ENCODE assay signal across 7 cellular contexts in genomic region chr16:31876148-31876547, GRCh38. TPM values are rescaled to one million over a fixed set of nuclear protein-coding genes. Genes with fewer than 3 reads are reported as not detected.
DNase-seq lines count a peak whose midpoint lies in the region; ATAC-seq and TF ChIP-seq lines count a peak whose summit lies in the region.
"Not testable (repeated sequence)": the region's sequence is repeated elsewhere in the genome, so short reads cannot be mapped to it uniquely, and the experiment has no call there.

No MANE protein-coding gene starts in this region.

- H4K20me1 ChIP-seq in MM.1S (ENCODE audit: insufficient read depth, low read length): peaks cover 18% of the 10 kb centered on the region; the same call in 1 of the 2 replicates

- H3K4me1 ChIP-seq in Caco-2 (peaks cover 36% of the 10 kb centered on the region), MM.1S (ENCODE audit: low read length) (peaks cover 47% of the 10 kb centered on the region), muscle layer of duodenum (ENCODE audit: control insufficient read depth in 1 of 2, insufficient read depth in 2 of 2, low read length in 2 of 2) (peaks cover 31 to 60% of the 10 kb centered on the region in 2 donors), skeletal muscle satellite cell (ENCODE audit: control insufficient read depth, insufficient read depth, low read length) (peaks cover 41% of the 10 kb centered on the region)

- H3K9me3 ChIP-seq in Caco-2; MM.1S (replicated peaks; ENCODE audit: insufficient read depth, low read length); muscle layer of duodenum (ENCODE audit: control insufficient read depth in 1 of 2, low read length in 2 of 2); skeletal muscle satellite cell (replicated peaks; ENCODE audit: low read length): not testable (repeated sequence)

- peaks cover 39% of the 10 kb centered on the region for H3K36me3 Mint-ChIP-seq in Caco-2 (ENCODE audit: insufficient read depth, unreplicated experiment)
- peaks cover 67% of the 10 kb centered on the region for H3K36me3 Mint-ChIP-seq in activated CD4-positive, alpha-beta T cell treated with anti-CD3 and anti-CD28 coated beads, Interleukin-2, amount 10 ng/mL, durations not matched to agents 7 days and 5 days (ENCODE audit: low read depth)
- H3K36me3 Mint-ChIP-seq in activated naive CD4-positive, alpha-beta T cell treated with anti-CD3 and anti-CD28 coated beads, Interleukin-2, amount 50 U/mL, for 72 hours: peaks cover 55 to 67% of the 10 kb centered on the region in 2 donors
- H3K36me3 Mint-ChIP-seq in dendritic cell treated with granulocyte-macrophage colony-stimulating factor and Interleukin-4, amounts not matched to agents 40 ng/mL and 50 ng/mL, for 4 days (ENCODE audit: low read depth): peaks cover 76% of the 10 kb centered on the region

- H3K27ac ChIP-seq in MM.1S (ENCODE audit: low read length) (peak overlapping the region; percentile 96; the same call in 1 of the 2 replicates), muscle layer of duodenum (ENCODE audit: low read length) (peak overlapping the region; percentile 84)

- CTCF ChIA-PET in Caco-2 (lab: Charles Lee): not testable (repeated sequence)
- CTCF ChIA-PET in activated CD4-positive, alpha-beta T cell treated with anti-CD3 and anti-CD28 coated beads, Interleukin-2, amount 10 ng/mL, durations not matched to agents 7 days and 5 days (lab: Charles Lee): interaction anchor here (2.8 kb wide), 1 partner anchor 8 kb away, joined by 13 read pairs; no protein-coding TSS in a partner anchor

- not testable (repeated sequence) for H2AFZ ChIP-seq in MM.1S (ENCODE audit: low read length)

- peak overlapping the region; percentile 98 for H3K4me2 ChIP-seq in MM.1S (ENCODE audit: low read depth, low read length)
- H3K4me2 ChIP-seq in skeletal muscle satellite cell (ENCODE audit: low read length): peak overlapping the region; percentile 90

- H3K9me3 Mint-ChIP-seq in Caco-2 (ENCODE audit: unreplicated experiment); activated naive CD4-positive, alpha-beta T cell treated with anti-CD3 and anti-CD28 coated beads, Interleukin-2, amount 50 U/mL, for 72 hours; dendritic cell treated with granulocyte-macrophage colony-stimulating factor and Interleukin-4, amounts not matched to agents 40 ng/mL and 50 ng/mL, for 4 days: not testable (repeated sequence)
- H3K9me3 Mint-ChIP-seq in activated CD4-positive, alpha-beta T cell treated with anti-CD3 and anti-CD28 coated beads, Interleukin-2, amount 10 ng/mL, durations not matched to agents 7 days and 5 days: peaks cover 22% of the 10 kb centered on the region

- H3K79me2 ChIP-seq in MM.1S (ENCODE audit: low read length): peaks cover 75% of the 10 kb centered on the region

- ATAC-seq in activated naive CD4-positive, alpha-beta T cell treated with anti-CD3 and anti-CD28 coated beads, Interleukin-2, amount 50 U/mL, for 72 hours: peak in 1 of 2 donors; percentile 0

- H3F3A ChIP-seq in MM.1S (ENCODE audit: insufficient read depth, low read length): peaks cover 43% of the 10 kb centered on the region

- not testable (repeated sequence) for H3K27me3 ChIP-seq in Caco-2 (replicated peaks; ENCODE audit: control insufficient read depth, insufficient read depth, low read length); MM.1S (replicated peaks; ENCODE audit: insufficient read depth, low read length); muscle layer of duodenum (ENCODE audit: low read depth, low read length); skeletal muscle satellite cell (ENCODE audit: control insufficient read depth, insufficient read depth, low read length)

- not testable (repeated sequence) for TF ChIP-seq CTCF in Caco-2 (IDR thresholded peaks at IDR 0.05; ENCODE audit: insufficient read depth in 1 of 2, low read depth in 1 of 2, low read length in 1 of 2, severe bottlenecking in 1 of 2, unreplicated experiment in 1 of 2); MM.1S (IDR thresholded peaks at IDR 0.05; ENCODE audit: low read length)

- not testable (repeated sequence) for H3K4me3 ChIP-seq in Caco-2 (ENCODE audit: low read depth, low read length); muscle layer of duodenum (ENCODE audit: low read depth in 1 of 2, low read length in 2 of 2); skeletal muscle satellite cell (ENCODE audit: low read length)
- peak overlapping the region; percentile 97 for H3K4me3 ChIP-seq in MM.1S (ENCODE audit: low read length)

- peak overlapping the region; percentile 91 for H3K4me3 Mint-ChIP-seq in Caco-2 (ENCODE audit: unreplicated experiment)
- peak overlapping the region; percentile 82 for H3K4me3 Mint-ChIP-seq in activated CD4-positive, alpha-beta T cell treated with anti-CD3 and anti-CD28 coated beads, Interleukin-2, amount 10 ng/mL, durations not matched to agents 7 days and 5 days
- peak overlapping the region; percentile 94 for H3K4me3 Mint-ChIP-seq in dendritic cell treated with granulocyte-macrophage colony-stimulating factor and Interleukin-4, amounts not matched to agents 40 ng/mL and 50 ng/mL, for 4 days

- H3K9ac ChIP-seq in MM.1S (ENCODE audit: low read length); skeletal muscle satellite cell (ENCODE audit: low read depth, low read length): not testable (repeated sequence)

- H3K27ac Mint-ChIP-seq in Caco-2 (ENCODE audit: unreplicated experiment): not testable (repeated sequence)
- peak overlapping the region; percentile 98 for H3K27ac Mint-ChIP-seq in activated CD4-positive, alpha-beta T cell treated with anti-CD3 and anti-CD28 coated beads, Interleukin-2, amount 10 ng/mL, durations not matched to agents 7 days and 5 days
- H3K27ac Mint-ChIP-seq in activated naive CD4-positive, alpha-beta T cell treated with anti-CD3 and anti-CD28 coated beads, Interleukin-2, amount 50 U/mL, for 72 hours: peak overlapping the region; percentile 100
- H3K27ac Mint-ChIP-seq in dendritic cell treated with granulocyte-macrophage colony-stimulating factor and Interleukin-4, amounts not matched to agents 40 ng/mL and 50 ng/mL, for 4 days: peak overlapping the region; percentile 100

- H3K4me1 Mint-ChIP-seq in Caco-2 (ENCODE audit: low read depth, unreplicated experiment): peaks cover 12% of the 10 kb centered on the region
- peaks cover 80% of the 10 kb centered on the region for H3K4me1 Mint-ChIP-seq in activated CD4-positive, alpha-beta T cell treated with anti-CD3 and anti-CD28 coated beads, Interleukin-2, amount 10 ng/mL, durations not matched to agents 7 days and 5 days
- H3K4me1 Mint-ChIP-seq in dendritic cell treated with granulocyte-macrophage colony-stimulating factor and Interleukin-4, amounts not matched to agents 40 ng/mL and 50 ng/mL, for 4 days (ENCODE audit: low read depth): peaks cover 71% of the 10 kb centered on the region

- not testable (repeated sequence) for H3K27me3 Mint-ChIP-seq in Caco-2 (ENCODE audit: insufficient read depth, unreplicated experiment); activated CD4-positive, alpha-beta T cell treated with anti-CD3 and anti-CD28 coated beads, Interleukin-2, amount 10 ng/mL, durations not matched to agents 7 days and 5 days; dendritic cell treated with granulocyte-macrophage colony-stimulating factor and Interleukin-4, amounts not matched to agents 40 ng/mL and 50 ng/mL, for 4 days

- intact Hi-C loops in Caco-2 (cut with micrococcal nuclease; ENCODE audit: unreplicated experiment): loop anchor here (10.0 kb wide), 1 partner anchor 421 kb away; the partner anchor contains the start of gene ARMC5
- intact Hi-C loops in dendritic cell treated with granulocyte-macrophage colony-stimulating factor and Interleukin-4, amounts not matched to agents 40 ng/mL and 50 ng/mL, for 4 days (cut with micrococcal nuclease): not testable (repeated sequence)

- H3K9me2 ChIP-seq in MM.1S (replicated peaks; ENCODE audit: insufficient read depth, low read length): not testable (repeated sequence)

- DNase-seq in Caco-2; MM.1S; activated CD4-positive, alpha-beta T cell treated with anti-CD3 and anti-CD28 coated beads, Interleukin-2, amount 10 ng/mL, durations not matched to agents 7 days and 5 days; activated naive CD4-positive, alpha-beta T cell treated with anti-CD3 and anti-CD28 coated beads, Interleukin-2, amount 50 U/mL, for 72 hours (ENCODE audit: low spot score in 2 of 2): not testable (repeated sequence)

- not testable (repeated sequence) for BruUV-seq in Caco-2 (replicated peaks; lab: Mats Ljungman, UMichigan)

- POLR2A ChIA-PET in Caco-2 (lab: Charles Lee); activated CD4-positive, alpha-beta T cell treated with anti-CD3 and anti-CD28 coated beads, Interleukin-2, amount 10 ng/mL, durations not matched to agents 7 days and 5 days (lab: Charles Lee): not testable (repeated sequence)

- not testable (repeated sequence) for H3K36me3 ChIP-seq in Caco-2 (ENCODE audit: control insufficient read depth, insufficient read depth, low read length); muscle layer of duodenum (ENCODE audit: control insufficient read depth in 1 of 2, insufficient read depth in 2 of 2, low read length in 2 of 2)
- peaks cover 10% of the 10 kb centered on the region; the same call in 1 of the 2 replicates for H3K36me3 ChIP-seq in MM.1S (replicated peaks; ENCODE audit: insufficient read depth, low read length)
- peaks cover 20% of the 10 kb centered on the region for H3K36me3 ChIP-seq in skeletal muscle satellite cell (ENCODE audit: insufficient read depth, low read length)

RNA-seq across cellular contexts. Expression of gene ZNF267, which starts 2.5 kb away (rescaled TPM):
- total RNA-seq in Caco-2 (2022): 25.5 and 25.8 TPM in 2 replicates
- 10 to 100 TPM; 45.0 to 46.7 TPM for total RNA-seq in activated CD4-positive, alpha-beta T cell treated with anti-CD3 and anti-CD28 coated beads, Interleukin-2, amount 10 ng/mL, durations not matched to agents 7 days and 5 days
- total RNA-seq in activated naive CD4-positive, alpha-beta T cell treated with anti-CD3 and anti-CD28 coated beads, Interleukin-2, amount 50 U/mL, for 72 hours: 10 to 100 TPM; 81.5 to 89.9 TPM
- 15.2 and 17.9 TPM in 2 replicates for total RNA-seq in skeletal muscle satellite cell (2012; rRNA removed)
